In genomic region chr5:79227484-79227995, GRCh38 we compare ENCODE assay signal across 14 cellular contexts. TPM values are rescaled to one million over a fixed set of nuclear protein-coding genes. Genes with fewer than 3 reads are reported as not detected.
A peak's percentile ranks its signal among the peaks of the same experiment; 100 is the strongest.
DNase-seq lines count a peak whose midpoint lies in the region; TF ChIP-seq lines count a peak whose summit lies in the region.
"Had no signal": no experiment of that assay in that cellular context is flagged by ENCODE, and none has a peak within 500 bp of the region (broad histone marks: within the 10 kb centered on the region; RNA-seq: fewer than 3 reads in every experiment).

No MANE protein-coding gene starts in this region.

- no peak for DNase-seq in WERI-Rb-1
- DNase-seq in fibroblast of mammary gland (ENCODE audit: low read depth): peak; percentile 27
- peak; percentile 57 for DNase-seq in spleen
- no peak for DNase-seq in HK-2 (ENCODE audit: unreplicated experiment)
- DNase-seq in EL: no peak
- DNase-seq in NCI-H1092 (lab: John Stamatoyannopoulos, UW): no peak
- DNase-seq: ACHN; Caco-2; CD4-positive, alpha-beta T cell; DMS79 treated with DMSO at 0.1 percent for 48 hours; H9 had no signal

- intact Hi-C loops in spleen (cut with DNase I; ENCODE audit: low total_unique reads): no loop called here

- peak overlapping the region; percentile 84; the same call in 1 of the 2 replicates for H3K9ac ChIP-seq in KMS-11

- no peaks in the 10 kb centered on the region for H3K36me3 ChIP-seq in KMS-11 (ENCODE audit: insufficient read depth)
- peaks cover 4% of the 10 kb centered on the region for H3K36me3 ChIP-seq in WERI-Rb-1
- peaks cover 0 to 8% (median 0%) of the 10 kb centered on the region in 6 donors for H3K36me3 ChIP-seq in spleen

- H3K4me3 ChIP-seq in KMS-11 (IDR thresholded peaks at IDR 0.05; ENCODE audit: insufficient read depth, low read depth, low read length): no peak overlapping the region
- no peak overlapping the region for H3K4me3 ChIP-seq in WERI-Rb-1 (ENCODE audit: low read depth, low read length)
- no peak overlapping the region for H3K4me3 ChIP-seq in fibroblast of mammary gland (ENCODE audit: control insufficient read depth, low read depth, low read length)
- no peak overlapping the region for H3K4me3 ChIP-seq in spleen
- H3K4me3 ChIP-seq: GM12878 had no signal

- H2AFZ ChIP-seq in KMS-11 (ENCODE audit: low read depth): 0 out of 2 replicates have a peak overlapping the region, but pooled peaks have one; percentile 6

- no peak for TF ChIP-seq CTCF in KMS-11 (conservative IDR thresholded peaks at IDR 0.05; ENCODE audit: low read depth, low read length)
- TF ChIP-seq CTCF in WERI-Rb-1 (IDR thresholded peaks at IDR 0.05; ENCODE audit: low read depth, low read length): no peak
- no peak for TF ChIP-seq CTCF in fibroblast of mammary gland (conservative IDR thresholded peaks at IDR 0.05; ENCODE audit: control insufficient read depth, insufficient read depth, low read depth, low read length)
- TF ChIP-seq CTCF in spleen (IDR thresholded peaks at IDR 0.05 in 8 of 11, conservative IDR thresholded peaks at IDR 0.05 in 3 of 11): no peak

- WGBS in spleen, 5 donors: 82 to 92% (median 88%) methylated on average over 4 of the region's 4 CpGs

- H3K4me1 ChIP-seq in KMS-11 (ENCODE audit: low read depth, poor library complexity, severe bottlenecking) (peaks cover 85% of the 10 kb centered on the region), spleen (no peaks in the 10 kb centered on the region)
- H3K4me1 ChIP-seq: Caco-2 had no signal

- no peaks in the 10 kb centered on the region for H4K20me1 ChIP-seq in KMS-11 (ENCODE audit: insufficient read depth)

- TF ChIP-seq POLR2A in spleen (IDR thresholded peaks at IDR 0.05): no peak

- H3K27ac ChIP-seq in KMS-11: peak overlapping the region; percentile 100
- H3K27ac ChIP-seq in WERI-Rb-1: peak overlapping the region; percentile 78
- H3K27ac ChIP-seq in spleen: no peak overlapping the region
- H3K27ac ChIP-seq: C4-2B had no signal

- H3K27me3 ChIP-seq in KMS-11 (ENCODE audit: insufficient read depth, low read depth) (no peaks in the 10 kb centered on the region), WERI-Rb-1 (ENCODE audit: insufficient read depth, low read depth, severe bottlenecking) (no peaks in the 10 kb centered on the region), spleen (replicated peaks in 1 of 7) (no peaks in the 10 kb centered on the region)

- peaks cover 55% of the 10 kb centered on the region for H3K79me2 ChIP-seq in KMS-11 (ENCODE audit: insufficient read depth, low read depth)

- H3K9me3 ChIP-seq in WERI-Rb-1 (ENCODE audit: severe bottlenecking) (no peaks in the 10 kb centered on the region), spleen (no peaks in the 10 kb centered on the region)
- H3K9me3 ChIP-seq: Caco-2 had no signal

- peak overlapping the region; percentile 87 for H3K4me2 ChIP-seq in KMS-11

RNA-seq across cellular contexts. Expression of gene JMY, which starts 8.4 kb away (rescaled TPM):
- total RNA-seq in spleen: 10 to 100 TPM in 6 of 7 donors, 1 to 10 TPM in 1; 7.8 to 19.6 (median 12.5) TPM
- polyA plus RNA-seq in spleen: 1 to 10 TPM; 2.0 to 2.5 (median 2.5) TPM

Comparison
In these comparisons a context has a peak if more than half of its experiments do, and no peak if none do; other contexts are left out.
1. H3K27ac ChIP-seq: peak in KMS-11 (single experiment) and WERI-Rb-1 (single experiment); none in spleen (0 of 8).
2. DNase-seq: peak in fibroblast of mammary gland (single experiment) and spleen (single experiment); none in WERI-Rb-1 (single experiment), HK-2 (single experiment), EL (single experiment) and NCI-H1092 (single experiment).